37 cellular contexts compared by ENCODE assay signal in genomic region chr4:75051431-75051830, GRCh38.
"Had no signal": no experiment of that assay in that cellular context is flagged by ENCODE, and none has a peak within 500 bp of the region (broad histone marks: within the 10 kb centered on the region; RNA-seq: fewer than 3 reads in every experiment).

No MANE protein-coding gene starts in this region.

- H3K4me1 ChIP-seq: ascending aorta had no signal

- H3K27ac ChIP-seq: ascending aorta, cardiac muscle cell, VCaP had no signal

- H3K36me3 Mint-ChIP-seq: activated CD8-positive, alpha-beta memory T cell treated with anti-CD3 and anti-CD28 coated beads, Interleukin-2, amount 10 ng/mL, durations not matched to agents 7 days and 5 days; activated naive CD4-positive, alpha-beta T cell treated with anti-CD3 and anti-CD28 coated beads, Interleukin-2, amount 10 ng/mL, durations not matched to agents 7 days and 5 days; activated naive CD4-positive, alpha-beta T cell treated with anti-CD3 and anti-CD28 coated beads, Interleukin-2, amount 50 U/mL, for 24 hours; activated naive CD8-positive, alpha-beta T cell; activated naive CD8-positive, alpha-beta T cell treated with anti-CD3 and anti-CD28 coated beads, Interleukin-2, amount 10 ng/mL, durations not matched to agents 7 days and 5 days; brain; WTC11 had no signal

- H3K9me3 Mint-ChIP-seq: activated CD4-positive, alpha-beta memory T cell treated with anti-CD3 and anti-CD28 coated beads, Interleukin-2, amount 10 ng/mL, durations not matched to agents 7 days and 5 days; activated CD4-positive, alpha-beta T cell treated with anti-CD3 and anti-CD28 coated beads, Interleukin-2, amount 10 ng/mL, durations not matched to agents 7 days and 5 days; activated naive CD4-positive, alpha-beta T cell treated with anti-CD3 and anti-CD28 coated beads, Interleukin-2, amount 10 ng/mL, durations not matched to agents 7 days and 5 days; activated naive CD4-positive, alpha-beta T cell treated with anti-CD3 and anti-CD28 coated beads, Interleukin-2, amount 50 U/mL, for 24 hours; activated naive CD8-positive, alpha-beta T cell treated with anti-CD3 and anti-CD28 coated beads, Interleukin-2, amount 10 ng/mL, durations not matched to agents 7 days and 5 days; activated naive CD8-positive, alpha-beta T cell treated with anti-CD3 and anti-CD28 coated beads, Interleukin-2, amount 50 U/mL, for 24 hours; activated T-cell treated with anti-CD3 and anti-CD28 coated beads, Interleukin-2, amount 50 U/mL, for 24 hours; activated T-helper 2 cell treated with anti-CD3 and anti-CD28 coated beads, Interferon-gamma antibody, Interleukin-2, Interleukin-4, amounts not matched to agents 10 μg/mL and 5 μg/mL and 100 μg/mL, durations not matched to agents 14 hours and 24 hours and 36 hours; brain; T-helper 1 cell treated with Interleukin-12 subunit alpha and Interleukin-12 subunit beta and Interleukin-4 antibody, amounts not matched to agents 30 μg/mL and 1 μg/mL, for 36 hours; T-helper 2 cell treated with Interferon-gamma antibody and Interleukin-4, amounts not matched to agents 5 μg/mL and 100 μg/mL, for 36 hours; WTC11 had no signal

- H3K27me3 ChIP-seq: ascending aorta, cardiac muscle cell had no signal

- H3K9me3 ChIP-seq: ascending aorta had no signal

- H3K27ac Mint-ChIP-seq: activated CD4-positive, alpha-beta memory T cell treated with anti-CD3 and anti-CD28 coated beads, Interleukin-2, amount 10 ng/mL, durations not matched to agents 7 days and 5 days; activated CD4-positive, alpha-beta T cell treated with anti-CD3 and anti-CD28 coated beads for 36 hours; activated CD4-positive, alpha-beta T cell treated with anti-CD3 and anti-CD28 coated beads, Interleukin-2, amount 10 ng/mL, durations not matched to agents 7 days and 5 days; activated CD8-positive, alpha-beta memory T cell treated with anti-CD3 and anti-CD28 coated beads, Interleukin-2, amount 10 ng/mL, durations not matched to agents 7 days and 5 days; activated CD8-positive, alpha-beta T cell treated with anti-CD3 and anti-CD28 coated beads, Interleukin-2, amount 10 ng/mL, durations not matched to agents 7 days and 5 days; activated naive CD4-positive, alpha-beta T cell treated with anti-CD3 and anti-CD28 coated beads, Interleukin-2, amount 10 ng/mL, durations not matched to agents 7 days and 5 days; activated naive CD4-positive, alpha-beta T cell treated with anti-CD3 and anti-CD28 coated beads, Interleukin-2, amount 50 U/mL, for 24 hours; activated naive CD8-positive, alpha-beta T cell; activated naive CD8-positive, alpha-beta T cell treated with anti-CD3 and anti-CD28 coated beads, Interleukin-2, amount 10 ng/mL, durations not matched to agents 7 days and 5 days; activated naive CD8-positive, alpha-beta T cell treated with anti-CD3 and anti-CD28 coated beads, Interleukin-2, amount 50 U/mL, for 24 hours; activated T-cell treated with anti-CD3 and anti-CD28 coated beads, Interleukin-2, amount 50 U/mL, for 24 hours; activated T-helper 2 cell treated with anti-CD3 and anti-CD28 coated beads, Interferon-gamma antibody, Interleukin-2, Interleukin-4, amounts not matched to agents 10 μg/mL and 5 μg/mL and 100 μg/mL, durations not matched to agents 14 hours and 24 hours and 36 hours; brain; T-helper 1 cell treated with Interleukin-12 subunit alpha and Interleukin-12 subunit beta and Interleukin-4 antibody, amounts not matched to agents 30 μg/mL and 1 μg/mL, for 36 hours; T-helper 2 cell treated with Interferon-gamma antibody and Interleukin-4, amounts not matched to agents 5 μg/mL and 100 μg/mL, for 36 hours; WTC11 had no signal

- H3K36me3 ChIP-seq: cardiac muscle cell had no signal

- ATAC-seq: activated CD4-positive, alpha-beta T cell treated with anti-CD3 and anti-CD28 coated beads for 36 hours; activated CD4-positive, CD25-positive, alpha-beta regulatory T cell treated with anti-CD3 and anti-CD28 coated beads, Interleukin-2, amount 50 U/mL, for 24 hours; activated CD8-positive, alpha-beta memory T cell treated with anti-CD3 and anti-CD28 coated beads, Interleukin-2, amount 10 ng/mL, durations not matched to agents 7 days and 5 days; activated CD8-positive, alpha-beta T cell treated with anti-CD3 and anti-CD28 coated beads, Interleukin-2, amount 10 ng/mL, durations not matched to agents 7 days and 5 days; activated naive CD8-positive, alpha-beta T cell treated with anti-CD3 and anti-CD28 coated beads, Interleukin-2, amount 50 U/mL, for 24 hours; WTC11 had no signal

- H3K4me1 Mint-ChIP-seq: activated CD4-positive, alpha-beta memory T cell treated with anti-CD3 and anti-CD28 coated beads, Interleukin-2, amount 10 ng/mL, durations not matched to agents 7 days and 5 days; activated CD4-positive, alpha-beta T cell treated with anti-CD3 and anti-CD28 coated beads for 36 hours; activated CD4-positive, alpha-beta T cell treated with anti-CD3 and anti-CD28 coated beads, Interleukin-2, amount 10 ng/mL, durations not matched to agents 7 days and 5 days; activated CD8-positive, alpha-beta memory T cell treated with anti-CD3 and anti-CD28 coated beads, Interleukin-2, amount 10 ng/mL, durations not matched to agents 7 days and 5 days; activated naive CD4-positive, alpha-beta T cell treated with anti-CD3 and anti-CD28 coated beads, Interleukin-2, amount 10 ng/mL, durations not matched to agents 7 days and 5 days; activated naive CD4-positive, alpha-beta T cell treated with anti-CD3 and anti-CD28 coated beads, Interleukin-2, amount 50 U/mL, for 24 hours; activated naive CD8-positive, alpha-beta T cell treated with anti-CD3 and anti-CD28 coated beads, Interleukin-2, amount 10 ng/mL, durations not matched to agents 7 days and 5 days; activated naive CD8-positive, alpha-beta T cell treated with anti-CD3 and anti-CD28 coated beads, Interleukin-2, amount 50 U/mL, for 24 hours had no signal

- H3K4me3 Mint-ChIP-seq: activated CD4-positive, alpha-beta memory T cell treated with anti-CD3 and anti-CD28 coated beads, Interleukin-2, amount 10 ng/mL, durations not matched to agents 7 days and 5 days; activated CD4-positive, alpha-beta T cell treated with anti-CD3 and anti-CD28 coated beads for 36 hours; activated CD4-positive, alpha-beta T cell treated with anti-CD3 and anti-CD28 coated beads, Interleukin-2, amount 10 ng/mL, durations not matched to agents 7 days and 5 days; activated CD8-positive, alpha-beta memory T cell treated with anti-CD3 and anti-CD28 coated beads, Interleukin-2, amount 10 ng/mL, durations not matched to agents 7 days and 5 days; activated CD8-positive, alpha-beta T cell treated with anti-CD3 and anti-CD28 coated beads, Interleukin-2, amount 10 ng/mL, durations not matched to agents 7 days and 5 days; activated naive CD4-positive, alpha-beta T cell treated with anti-CD3 and anti-CD28 coated beads, Interleukin-2, amount 10 ng/mL, durations not matched to agents 7 days and 5 days; activated naive CD4-positive, alpha-beta T cell treated with anti-CD3 and anti-CD28 coated beads, Interleukin-2, amount 50 U/mL, for 24 hours; activated naive CD8-positive, alpha-beta T cell; activated naive CD8-positive, alpha-beta T cell treated with anti-CD3 and anti-CD28 coated beads, Interleukin-2, amount 10 ng/mL, durations not matched to agents 7 days and 5 days; activated naive CD8-positive, alpha-beta T cell treated with anti-CD3 and anti-CD28 coated beads, Interleukin-2, amount 50 U/mL, for 24 hours; activated T-cell treated with anti-CD3 and anti-CD28 coated beads, Interleukin-2, amount 50 U/mL, for 24 hours; brain; T-helper 1 cell treated with Interleukin-12 subunit alpha and Interleukin-12 subunit beta and Interleukin-4 antibody, amounts not matched to agents 30 μg/mL and 1 μg/mL, for 36 hours; T-helper 2 cell treated with Interferon-gamma antibody and Interleukin-4, amounts not matched to agents 5 μg/mL and 100 μg/mL, for 36 hours; WTC11 had no signal

- H3K4me3 ChIP-seq: ascending aorta, cardiac muscle cell had no signal

- DNase-seq: activated CD4-positive, alpha-beta memory T cell treated with anti-CD3 and anti-CD28 coated beads, Interleukin-2, amount 10 ng/mL, durations not matched to agents 7 days and 5 days; activated CD4-positive, alpha-beta T cell treated with anti-CD3 and anti-CD28 coated beads for 1 hour; activated CD4-positive, alpha-beta T cell treated with anti-CD3 and anti-CD28 coated beads for 36 hours; activated CD4-positive, alpha-beta T cell treated with anti-CD3 and anti-CD28 coated beads for 48 hours; activated CD4-positive, alpha-beta T cell treated with anti-CD3 and anti-CD28 coated beads, Interleukin-2, amount 10 ng/mL, durations not matched to agents 7 days and 5 days; activated CD4-positive, alpha-beta T cell treated with anti-CD3 and anti-CD28 coated beads, Interleukin-2, amount 50 U/mL, for 48 hours; activated CD4-positive, CD25-positive, alpha-beta regulatory T cell; activated CD8-positive, alpha-beta memory T cell treated with anti-CD3 and anti-CD28 coated beads for 24 hours; activated CD8-positive, alpha-beta memory T cell treated with anti-CD3 and anti-CD28 coated beads, Interleukin-2, amount 10 ng/mL, durations not matched to agents 7 days and 5 days; activated CD8-positive, alpha-beta memory T cell treated with anti-CD3 and anti-CD28 coated beads, Interleukin-2, amount 50 U/mL, for 48 hours; activated CD8-positive, alpha-beta T cell treated with anti-CD3 and anti-CD28 coated beads, Interleukin-2, amount 10 ng/mL, durations not matched to agents 7 days and 5 days; activated effector memory CD4-positive, alpha-beta T cell treated with Interleukin-2 at 50 U/mL for 16 hours; activated gamma-delta T cell; activated naive CD4-positive, alpha-beta T cell treated with anti-CD3 and anti-CD28 coated beads, Interleukin-2, amount 10 ng/mL, durations not matched to agents 7 days and 5 days; activated naive CD4-positive, alpha-beta T cell treated with Interleukin-2 at 50 U/mL for 16 hours; activated naive CD8-positive, alpha-beta T cell treated with anti-CD3 and anti-CD28 coated beads, Interleukin-2, amount 10 ng/mL, durations not matched to agents 7 days and 5 days; activated naive CD8-positive, alpha-beta T cell treated with anti-CD3 and anti-CD28 coated beads, Interleukin-2, amount 50 U/mL, for 24 hours; activated T-cell treated with anti-CD3 and anti-CD28 coated beads, Interleukin-2, amount 50 U/mL, for 24 hours; activated T-cell treated with anti-CD3 and anti-CD28 coated beads, Interleukin-2, amount 50 U/mL, for 48 hours; amygdala; anterior cingulate cortex; central memory CD4-positive, alpha-beta T cell; SW 1271; T-helper 1 cell; T-helper 2 cell; T-helper 9 cell had no signal

- H3K27me3 Mint-ChIP-seq: activated CD4-positive, alpha-beta memory T cell treated with anti-CD3 and anti-CD28 coated beads, Interleukin-2, amount 10 ng/mL, durations not matched to agents 7 days and 5 days; activated CD4-positive, alpha-beta T cell treated with anti-CD3 and anti-CD28 coated beads for 36 hours; activated CD4-positive, alpha-beta T cell treated with anti-CD3 and anti-CD28 coated beads, Interleukin-2, amount 10 ng/mL, durations not matched to agents 7 days and 5 days; activated CD8-positive, alpha-beta memory T cell treated with anti-CD3 and anti-CD28 coated beads, Interleukin-2, amount 10 ng/mL, durations not matched to agents 7 days and 5 days; activated naive CD4-positive, alpha-beta T cell treated with anti-CD3 and anti-CD28 coated beads, Interleukin-2, amount 10 ng/mL, durations not matched to agents 7 days and 5 days; activated naive CD4-positive, alpha-beta T cell treated with anti-CD3 and anti-CD28 coated beads, Interleukin-2, amount 50 U/mL, for 24 hours; activated naive CD8-positive, alpha-beta T cell treated with anti-CD3 and anti-CD28 coated beads, Interleukin-2, amount 10 ng/mL, durations not matched to agents 7 days and 5 days; activated naive CD8-positive, alpha-beta T cell treated with anti-CD3 and anti-CD28 coated beads, Interleukin-2, amount 50 U/mL, for 24 hours; activated T-cell treated with anti-CD3 and anti-CD28 coated beads, Interleukin-2, amount 50 U/mL, for 24 hours had no signal
